ENCODE assay signal across 17 cellular contexts in the genomic region with DNA sequence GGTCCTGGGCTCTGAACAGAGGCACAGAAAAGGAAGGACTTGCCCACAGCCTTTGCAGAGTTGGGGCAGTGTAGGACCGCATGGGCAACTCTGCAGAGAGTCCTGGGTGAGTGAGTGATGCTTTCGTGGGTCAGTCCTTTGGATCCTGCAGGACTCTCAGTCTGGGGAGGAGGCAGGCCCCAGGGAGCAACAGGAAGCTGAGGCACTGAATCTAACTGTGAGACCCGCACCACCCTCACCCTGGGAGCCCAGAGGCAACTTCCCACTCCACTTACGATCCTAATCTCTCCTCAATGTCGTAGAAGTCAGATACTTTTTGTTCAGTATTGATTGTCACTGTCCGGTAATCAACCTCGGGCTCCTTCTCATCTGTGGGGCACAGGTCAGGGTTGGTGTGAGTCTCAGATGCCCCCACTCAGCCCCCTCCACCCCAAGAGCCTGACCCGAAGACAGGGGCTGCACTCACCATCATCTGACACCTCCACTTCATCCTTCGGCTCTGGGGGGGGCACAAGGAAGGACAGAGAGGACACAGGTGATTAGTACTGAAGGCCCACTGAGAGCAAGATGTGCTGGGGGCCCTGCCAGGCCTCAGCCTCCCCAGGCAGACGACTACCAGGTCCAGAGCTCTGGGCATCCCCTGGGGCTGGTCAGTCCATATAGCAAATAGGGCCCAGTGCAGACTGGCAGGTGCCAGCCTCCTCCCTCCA.
"Had no signal": no experiment of that assay in that cellular context is flagged by ENCODE, and none has a peak within 500 bp of the region (broad histone marks: within the 10 kb centered on the region; RNA-seq: fewer than 3 reads in every experiment).

No MANE protein-coding gene starts in this region.

- H3K4me1 ChIP-seq: foreskin keratinocyte had no signal

- H3K27ac ChIP-seq: foreskin keratinocyte, hepatocyte, ovary, upper lobe of right lung had no signal

- H3K36me3 ChIP-seq: ovary had no signal

- H3K4me3 ChIP-seq: hepatocyte, mucosa of descending colon, ovary, smooth muscle cell, upper lobe of right lung had no signal

- H3K27me3 ChIP-seq: foreskin keratinocyte, hepatocyte, ovary, upper lobe of right lung had no signal

- H3K9me3 ChIP-seq: mucosa of descending colon, ovary, upper lobe of right lung had no signal

- DNase-seq: cerebellar nuclear complex; dermis blood vessel endothelial cell; foreskin keratinocyte; head of caudate nucleus; left colon; left ventricle myocardium superior; mammary epithelial cell; mucosa of descending colon; natural killer cell; nucleus accumbens; ovary; right cardiac atrium; stimulated activated CD4-positive, alpha-beta T cell treated with anti-CD3 and anti-CD28 coated beads, Interleukin-2, amount 100 ng/mL, for 48 hours; substantia nigra; upper lobe of right lung had no signal

- ATAC-seq: foreskin keratinocyte, left colon, left ventricle myocardium superior, mucosa of descending colon, natural killer cell, right cardiac atrium, upper lobe of right lung had no signal
